Comparison of ENCODE assay signal across 31 cellular contexts in genomic region chr11:62120466-62120865, GRCh38.
"Had no signal": no experiment of that assay in that cellular context is flagged by ENCODE, and none has a peak within 500 bp of the region (broad histone marks: within the 10 kb centered on the region; RNA-seq: fewer than 3 reads in every experiment).

No MANE protein-coding gene starts in this region.

- H3K4me3 ChIP-seq: adrenal gland, body of pancreas, colonic mucosa, dorsolateral prefrontal cortex had no signal

- H3K27me3 ChIP-seq: adrenal gland, body of pancreas, colonic mucosa, dorsolateral prefrontal cortex had no signal

- H3K27ac ChIP-seq: adrenal gland, body of pancreas, colonic mucosa, dorsolateral prefrontal cortex, WERI-Rb-1 had no signal

- H3K27ac Mint-ChIP-seq: activated B cell treated with CpG ODN at 0.5 μM for 24 hours; activated CD8-positive, alpha-beta T cell treated with anti-CD3 and anti-CD28 coated beads for 36 hours; activated naive CD4-positive, alpha-beta T cell treated with anti-CD3 and anti-CD28 coated beads for 36 hours; activated naive CD4-positive, alpha-beta T cell treated with anti-CD3 and anti-CD28 coated beads, Interleukin-2, amount 50 U/mL, for 24 hours; activated naive CD8-positive, alpha-beta T cell treated with anti-CD3 and anti-CD28 coated beads for 36 hours; activated naive CD8-positive, alpha-beta T cell treated with anti-CD3 and anti-CD28 coated beads, Interleukin-2, amount 50 U/mL, for 24 hours; activated T-helper 1 cell treated with anti-CD3 and anti-CD28 coated beads, Interleukin-12 subunit alpha, Interleukin-12 subunit beta, Interleukin-2, Interleukin-4 antibody, amounts not matched to agents 30 ng/mL and 10 ng/mL and 1 ng/mL, durations not matched to agents 14 hours and 24 hours and 36 hours; activated T-helper 2 cell treated with anti-CD3 and anti-CD28 coated beads, Interferon-gamma antibody, Interleukin-2, Interleukin-4, amounts not matched to agents 10 μg/mL and 5 μg/mL and 100 μg/mL, durations not matched to agents 14 hours and 24 hours and 36 hours; dendritic cell treated with granulocyte-macrophage colony-stimulating factor and Interleukin-4, amounts not matched to agents 40 ng/mL and 50 ng/mL, for 4 days; endodermal cell; T-helper 17 cell; T-helper 2 cell treated with Interferon-gamma antibody and Interleukin-4, amounts not matched to agents 5 μg/mL and 100 μg/mL, for 36 hours had no signal

- H3K4me3 Mint-ChIP-seq: activated B cell treated with CpG ODN at 0.5 μM for 24 hours; activated CD8-positive, alpha-beta T cell treated with anti-CD3 and anti-CD28 coated beads for 36 hours; activated naive CD4-positive, alpha-beta T cell treated with anti-CD3 and anti-CD28 coated beads for 36 hours; activated naive CD4-positive, alpha-beta T cell treated with anti-CD3 and anti-CD28 coated beads, Interleukin-2, amount 50 U/mL, for 24 hours; activated naive CD8-positive, alpha-beta T cell treated with anti-CD3 and anti-CD28 coated beads for 36 hours; activated naive CD8-positive, alpha-beta T cell treated with anti-CD3 and anti-CD28 coated beads, Interleukin-2, amount 50 U/mL, for 24 hours; activated T-helper 1 cell treated with anti-CD3 and anti-CD28 coated beads, Interleukin-12 subunit alpha, Interleukin-12 subunit beta, Interleukin-2, Interleukin-4 antibody, amounts not matched to agents 30 ng/mL and 10 ng/mL and 1 ng/mL, durations not matched to agents 14 hours and 24 hours and 36 hours; dendritic cell treated with granulocyte-macrophage colony-stimulating factor and Interleukin-4, amounts not matched to agents 40 ng/mL and 50 ng/mL, for 4 days; endodermal cell; T-helper 17 cell; T-helper 2 cell treated with Interferon-gamma antibody and Interleukin-4, amounts not matched to agents 5 μg/mL and 100 μg/mL, for 36 hours had no signal

- H3K9me3 ChIP-seq: adrenal gland, body of pancreas, colonic mucosa had no signal

- H3K36me3 ChIP-seq: adrenal gland, colonic mucosa had no signal

- H3K36me3 Mint-ChIP-seq: activated naive CD4-positive, alpha-beta T cell treated with anti-CD3 and anti-CD28 coated beads, Interleukin-2, amount 50 U/mL, for 24 hours had no signal

- ATAC-seq: activated CD4-positive, CD25-positive, alpha-beta regulatory T cell treated with anti-CD3 and anti-CD28 coated beads, Interleukin-2, amount 50 U/mL, for 24 hours; activated CD8-positive, alpha-beta T cell treated with anti-CD3 and anti-CD28 coated beads for 36 hours; activated naive CD8-positive, alpha-beta T cell treated with anti-CD3 and anti-CD28 coated beads, Interleukin-2, amount 50 U/mL, for 24 hours; body of pancreas; esophagus mucosa; T-helper 17 cell had no signal

- DNase-seq: activated B cell treated with CpG ODN at 0.5 μM for 24 hours; activated CD4-positive, alpha-beta T cell treated with anti-CD3 and anti-CD28 coated beads for 48 hours; activated CD4-positive, alpha-beta T cell treated with anti-CD3 and anti-CD28 coated beads, Interleukin-2, amount 50 U/mL, for 1 hour; activated CD4-positive, alpha-beta T cell treated with anti-CD3 and anti-CD28 coated beads, Interleukin-2, amount 50 U/mL, for 48 hours; activated CD8-positive, alpha-beta memory T cell treated with anti-CD3 and anti-CD28 coated beads for 24 hours; activated CD8-positive, alpha-beta T cell treated with anti-CD3 and anti-CD28 coated beads for 36 hours; activated naive CD4-positive, alpha-beta T cell treated with anti-CD3 and anti-CD28 coated beads for 36 hours; activated naive CD8-positive, alpha-beta T cell treated with anti-CD3 and anti-CD28 coated beads for 36 hours; activated naive CD8-positive, alpha-beta T cell treated with anti-CD3 and anti-CD28 coated beads, Interleukin-2, amount 50 U/mL, for 24 hours; activated T-cell treated with anti-CD3 and anti-CD28 coated beads, Interleukin-2, amount 50 U/mL, for 48 hours; amygdala; body of pancreas; central memory CD4-positive, alpha-beta T cell; cerebellar nuclear complex; colonic mucosa; dorsolateral prefrontal cortex; effector memory CD4-positive, alpha-beta T cell; endodermal cell; foreskin fibroblast; T-helper 1 cell; T-helper 17 cell; T1000; WERI-Rb-1 had no signal

- H3K27me3 Mint-ChIP-seq: activated B cell treated with CpG ODN at 0.5 μM for 24 hours; activated CD8-positive, alpha-beta T cell treated with anti-CD3 and anti-CD28 coated beads for 36 hours; activated naive CD4-positive, alpha-beta T cell treated with anti-CD3 and anti-CD28 coated beads, Interleukin-2, amount 50 U/mL, for 24 hours; activated naive CD8-positive, alpha-beta T cell treated with anti-CD3 and anti-CD28 coated beads, Interleukin-2, amount 50 U/mL, for 24 hours; dendritic cell treated with granulocyte-macrophage colony-stimulating factor and Interleukin-4, amounts not matched to agents 40 ng/mL and 50 ng/mL, for 4 days; T-helper 17 cell had no signal
